In genomic region chr7:34830390-34830789, GRCh38 we compare ENCODE assay signal across 10 cellular contexts.
"Had no signal": no experiment of that assay in that cellular context is flagged by ENCODE, and none has a peak within 500 bp of the region (broad histone marks: within the 10 kb centered on the region; RNA-seq: fewer than 3 reads in every experiment).

No MANE protein-coding gene starts in this region.

- H3K9me3 ChIP-seq: HAP-1 had no signal

- ATAC-seq: HCT116 had no signal

- H3K4me3 ChIP-seq: GM23248, HAP-1 had no signal

- DNase-seq: GM23248, GOT3, H7, HFFc6, IMR-90, KBM-7 had no signal

- H3K36me3 ChIP-seq: HAP-1 had no signal

- H3K4me2 ChIP-seq: KMS-11 had no signal

- H3K9ac ChIP-seq: GM23248, KMS-11 had no signal

- H3K27ac ChIP-seq: GM23248, HL-60, KMS-11 had no signal

- H2AFZ ChIP-seq: GM23248 had no signal

- H3K4me1 ChIP-seq: HAP-1 had no signal
